ENCODE assay signal across 27 cellular contexts in genomic region chr5:157823655-157824054, GRCh38.
"Had no signal": no experiment of that assay in that cellular context is flagged by ENCODE, and none has a peak within 500 bp of the region (broad histone marks: within the 10 kb centered on the region; RNA-seq: fewer than 3 reads in every experiment).

No MANE protein-coding gene starts in this region.

- H3K27me3 ChIP-seq: Peyer's patch, SJSA1 had no signal

- H3K4me3 Mint-ChIP-seq: activated B cell treated with CpG ODN at 0.5 μM for 24 hours; activated CD4-positive, alpha-beta memory T cell treated with anti-CD3 and anti-CD28 coated beads for 36 hours; activated CD4-positive, alpha-beta T cell treated with anti-CD3 and anti-CD28 coated beads, Interleukin-2, amount 10 ng/mL, durations not matched to agents 24 days and 14 days; activated naive CD4-positive, alpha-beta T cell treated with anti-CD3 and anti-CD28 coated beads for 36 hours; activated naive CD8-positive, alpha-beta T cell; activated T-helper 17 cell treated with anti-CD3 and anti-CD28 coated beads, Interleukin-2, amount 50 U/mL, for 72 hours; brain; central memory CD8-positive, alpha-beta T cell; T-helper 1 cell treated with Interleukin-12 subunit alpha and Interleukin-12 subunit beta and Interleukin-4 antibody, amounts not matched to agents 30 μg/mL and 1 μg/mL, for 36 hours had no signal

- H3K9me3 ChIP-seq: SJSA1 had no signal

- H3K9me3 Mint-ChIP-seq: activated B cell treated with CpG ODN at 0.5 μM for 24 hours; activated CD4-positive, alpha-beta T cell treated with anti-CD3 and anti-CD28 coated beads, Interleukin-2, amount 10 ng/mL, durations not matched to agents 24 days and 14 days; activated T-helper 17 cell treated with anti-CD3 and anti-CD28 coated beads, Interleukin-2, amount 50 U/mL, for 72 hours; brain; central memory CD8-positive, alpha-beta T cell; T-helper 1 cell treated with Interleukin-12 subunit alpha and Interleukin-12 subunit beta and Interleukin-4 antibody, amounts not matched to agents 30 μg/mL and 1 μg/mL, for 36 hours had no signal

- H3K36me3 ChIP-seq: Peyer's patch, SJSA1 had no signal

- DNase-seq: activated B cell treated with CpG ODN at 0.5 μM for 24 hours; activated CD4-positive, alpha-beta memory T cell treated with anti-CD3 and anti-CD28 coated beads for 36 hours; activated CD4-positive, alpha-beta T cell treated with anti-CD3 and anti-CD28 coated beads for 1 hour; activated CD4-positive, alpha-beta T cell treated with anti-CD3 and anti-CD28 coated beads, Interleukin-2, amount 10 ng/mL, durations not matched to agents 24 days and 14 days; activated CD8-positive, alpha-beta memory T cell treated with anti-CD3 and anti-CD28 coated beads for 24 hours; activated gamma-delta T cell; activated naive CD4-positive, alpha-beta T cell treated with anti-CD3 and anti-CD28 coated beads for 36 hours; activated T-cell treated with anti-CD3 and anti-CD28 coated beads, Interleukin-2, amount 50 U/mL, for 48 hours; amygdala; NCI-H1092; NCI-H1417; NCI-H1930; NCI-H2171; NCI-H2227 treated with DMSO at 0.1 percent for 48 hours; NCI-H526; NCI-H82; Peyer's patch; SHP77 had no signal

- ATAC-seq: activated T-helper 17 cell treated with anti-CD3 and anti-CD28 coated beads, Interleukin-2, amount 50 U/mL, for 72 hours; SK-N-SH treated with all-trans-retinoic acid at 6 μM for 48 hours had no signal

- H3K27me3 Mint-ChIP-seq: activated B cell treated with CpG ODN at 0.5 μM for 24 hours; activated CD4-positive, alpha-beta memory T cell treated with anti-CD3 and anti-CD28 coated beads for 36 hours; activated CD4-positive, alpha-beta T cell treated with anti-CD3 and anti-CD28 coated beads, Interleukin-2, amount 10 ng/mL, durations not matched to agents 24 days and 14 days; activated naive CD8-positive, alpha-beta T cell; activated T-helper 17 cell treated with anti-CD3 and anti-CD28 coated beads, Interleukin-2, amount 50 U/mL, for 72 hours; brain; central memory CD8-positive, alpha-beta T cell had no signal

- FAIRE-seq: astrocyte had no signal

- H3K27ac ChIP-seq: Peyer's patch, RWPE1, SJSA1 had no signal

- H3K27ac Mint-ChIP-seq: activated B cell treated with CpG ODN at 0.5 μM for 24 hours; activated CD4-positive, alpha-beta memory T cell treated with anti-CD3 and anti-CD28 coated beads for 36 hours; activated CD4-positive, alpha-beta T cell treated with anti-CD3 and anti-CD28 coated beads, Interleukin-2, amount 10 ng/mL, durations not matched to agents 24 days and 14 days; activated naive CD4-positive, alpha-beta T cell treated with anti-CD3 and anti-CD28 coated beads for 36 hours; activated naive CD8-positive, alpha-beta T cell; activated T-helper 17 cell treated with anti-CD3 and anti-CD28 coated beads, Interleukin-2, amount 50 U/mL, for 72 hours; brain; T-helper 1 cell treated with Interleukin-12 subunit alpha and Interleukin-12 subunit beta and Interleukin-4 antibody, amounts not matched to agents 30 μg/mL and 1 μg/mL, for 36 hours had no signal

- H3K4me3 ChIP-seq: Peyer's patch, SJSA1 had no signal
